In the genomic region with DNA sequence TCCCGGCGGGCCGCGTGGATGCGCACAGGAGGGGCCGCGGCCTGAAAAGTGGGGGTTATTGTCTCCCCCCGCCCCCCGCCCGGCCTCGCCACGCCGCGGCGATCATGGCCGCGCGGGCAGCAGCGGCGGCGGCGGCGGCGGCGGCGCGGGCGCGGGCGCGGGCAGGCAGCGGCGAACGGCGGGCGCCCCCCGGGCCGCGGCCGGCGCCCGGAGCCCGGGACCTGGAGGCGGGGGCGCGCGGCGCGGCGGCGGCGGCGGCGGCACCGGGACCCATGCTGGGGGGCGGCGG, we compare ENCODE assay signal across 8 cellular contexts. TPM values are rescaled to one million over a fixed set of nuclear protein-coding genes. Genes with fewer than 3 reads are reported as not detected.
DNase-seq lines count a peak whose midpoint lies in the region; ATAC-seq and TF ChIP-seq lines count a peak whose summit lies in the region.

No MANE protein-coding gene starts in this region.

- POLR2A ChIA-PET in WTC11 (lab: Charles Lee), result no interaction called here

- TF ChIP-seq CTCF in DND-41 (IDR thresholded peaks at IDR 0.05; ENCODE audit: borderline replicate concordance, extremely low read depth, low read length, poor library complexity, severe bottlenecking) (no peak), neutrophil (IDR thresholded peaks at IDR 0.05) (no peak), WTC11 (IDR thresholded peaks at IDR 0.05) (no peak)

- peaks cover 66% of the 10 kb centered on the region for H3K79me2 ChIP-seq in DND-41 (ENCODE audit: insufficient read depth, low read length)

- no peaks in the 10 kb centered on the region for H3K9me3 Mint-ChIP-seq in effector memory CD8-positive, alpha-beta T cell
- H3K9me3 Mint-ChIP-seq in WTC11, result no peaks in the 10 kb centered on the region

- peak overlapping the region; percentile 89 for H3K4me3 Mint-ChIP-seq in effector memory CD8-positive, alpha-beta T cell
- H3K4me3 Mint-ChIP-seq in WTC11, result no peak overlapping the region; the same call in 1 of the 2 replicates

- peak overlapping the region; percentile 71; the same call in 1 of the 2 replicates for H2AFZ ChIP-seq in DND-41 (ENCODE audit: low read depth, low read length)

- H3K27me3 ChIP-seq in DND-41 (ENCODE audit: insufficient read depth, low read length, poor library complexity) (no peaks in the 10 kb centered on the region), neutrophil (peaks cover 29% of the 10 kb centered on the region)

- peaks cover 25 to 28% of the 10 kb centered on the region in 2 donors for H3K4me1 Mint-ChIP-seq in effector memory CD8-positive, alpha-beta T cell (ENCODE audit: low read depth in 2 of 2)
- H3K4me1 Mint-ChIP-seq in WTC11, result peaks cover 60% of the 10 kb centered on the region

- peak overlapping the region; percentile 69 to 79 for H3K4me3 ChIP-seq in DND-41 (ENCODE audit: low read depth in 1 of 2, low read length in 2 of 2)
- peak overlapping the region; percentile 80 for H3K4me3 ChIP-seq in Jurkat, Clone E6-1 (ENCODE audit: low read length)
- H3K4me3 ChIP-seq in neutrophil (ENCODE audit: low read depth in 1 of 2, low read length in 1 of 2), result peak overlapping the region; percentile 87 to 88

- peak overlapping the region; percentile 96 for H3K27ac ChIP-seq in DND-41 (ENCODE audit: low read length)
- peak overlapping the region; percentile 88 for H3K27ac ChIP-seq in neutrophil

- peak overlapping the region; percentile 75 for H3K4me2 ChIP-seq in DND-41 (ENCODE audit: insufficient read depth, low read length)

- no peak for DNase-seq in DND-41
- no peak for DNase-seq in Jurkat, Clone E6-1 (ENCODE audit: low read depth, low spot score)
- no peak for DNase-seq in effector memory CD8-positive, alpha-beta T cell
- DNase-seq in NCI-H1436 treated with DMSO at 0.1 percent for 48 hours (lab: John Stamatoyannopoulos, UW), result no peak
- no peak for DNase-seq in activated CD8-positive, alpha-beta memory T cell treated with anti-CD3 and anti-CD28 coated beads, Interleukin-2, amount 50 U/mL, for 48 hours
- no peak for DNase-seq in WTC11 (ENCODE audit: low spot score)
- DNase-seq in NCI-H1694 (lab: John Stamatoyannopoulos, UW), result no peak

- CTCF ChIA-PET in WTC11 (lab: Charles Lee), result no interaction called here

- no peaks in the 10 kb centered on the region for H3K27me3 Mint-ChIP-seq in effector memory CD8-positive, alpha-beta T cell
- H3K27me3 Mint-ChIP-seq in WTC11 (ENCODE audit: low read depth), result no peaks in the 10 kb centered on the region

- H3K4me1 ChIP-seq in DND-41 (ENCODE audit: insufficient read depth, low read length), result peaks cover 35% of the 10 kb centered on the region
- H3K4me1 ChIP-seq in neutrophil (ENCODE audit: control insufficient read depth in 1 of 2, insufficient read depth in 1 of 2, low read depth in 1 of 2, low read length in 1 of 2), result peaks cover 35% of the 10 kb centered on the region in 2 experiments

- ATAC-seq in DND-41 (ENCODE audit: insufficient read depth, low read depth), result no peak
- no peak for ATAC-seq in effector memory CD8-positive, alpha-beta T cell (replicated peaks)
- ATAC-seq in WTC11, result no peak

- H3K36me3 ChIP-seq in DND-41 (ENCODE audit: insufficient read depth, low read length) (no peaks in the 10 kb centered on the region), neutrophil (no peaks in the 10 kb centered on the region)

- H3K27ac Mint-ChIP-seq in effector memory CD8-positive, alpha-beta T cell, result peak overlapping the region; percentile 96 to 97
- no peak overlapping the region for H3K27ac Mint-ChIP-seq in WTC11

- H3K9me3 ChIP-seq in DND-41 (ENCODE audit: insufficient read depth, low read length, severe bottlenecking) (no peaks in the 10 kb centered on the region), neutrophil (no peaks in the 10 kb centered on the region)

- peaks cover 26% of the 10 kb centered on the region; the same call in 1 of the 2 replicates for H4K20me1 ChIP-seq in DND-41 (ENCODE audit: insufficient read depth, low read length)

- peak overlapping the region; percentile 97 for H3K9ac ChIP-seq in DND-41 (ENCODE audit: low read depth, low read length)

- peaks cover 37% of the 10 kb centered on the region for H3K36me3 Mint-ChIP-seq in effector memory CD8-positive, alpha-beta T cell (ENCODE audit: insufficient read depth)
- no peaks in the 10 kb centered on the region for H3K36me3 Mint-ChIP-seq in WTC11

TF ChIP-seq in WTC11, 78 proteins besides CTCF, POLR2A, EP300 and RAD21 (continues in another document):
- TF ChIP-seq, protein P1, sequence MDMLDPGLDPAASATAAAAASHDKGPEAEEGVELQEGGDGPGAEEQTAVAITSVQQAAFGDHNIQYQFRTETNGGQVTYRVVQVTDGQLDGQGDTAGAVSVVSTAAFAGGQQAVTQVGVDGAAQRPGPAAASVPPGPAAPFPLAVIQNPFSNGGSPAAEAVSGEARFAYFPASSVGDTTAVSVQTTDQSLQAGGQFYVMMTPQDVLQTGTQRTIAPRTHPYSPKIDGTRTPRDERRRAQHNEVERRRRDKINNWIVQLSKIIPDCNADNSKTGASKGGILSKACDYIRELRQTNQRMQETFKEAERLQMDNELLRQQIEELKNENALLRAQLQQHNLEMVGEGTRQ (CRISPR knock-in tag; IDR thresholded peaks at IDR 0.05), result no peak
- TF ChIP-seq, protein P2, sequence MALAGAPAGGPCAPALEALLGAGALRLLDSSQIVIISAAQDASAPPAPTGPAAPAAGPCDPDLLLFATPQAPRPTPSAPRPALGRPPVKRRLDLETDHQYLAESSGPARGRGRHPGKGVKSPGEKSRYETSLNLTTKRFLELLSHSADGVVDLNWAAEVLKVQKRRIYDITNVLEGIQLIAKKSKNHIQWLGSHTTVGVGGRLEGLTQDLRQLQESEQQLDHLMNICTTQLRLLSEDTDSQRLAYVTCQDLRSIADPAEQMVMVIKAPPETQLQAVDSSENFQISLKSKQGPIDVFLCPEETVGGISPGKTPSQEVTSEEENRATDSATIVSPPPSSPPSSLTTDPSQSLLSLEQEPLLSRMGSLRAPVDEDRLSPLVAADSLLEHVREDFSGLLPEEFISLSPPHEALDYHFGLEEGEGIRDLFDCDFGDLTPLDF (CRISPR knock-in tag; IDR thresholded peaks at IDR 0.05), result no peak
- TF ChIP-seq ZNF263 (CRISPR knock-in tag; IDR thresholded peaks at IDR 0.05; ENCODE audit: low read depth) (no peak), SMAD3 (CRISPR knock-in tag; IDR thresholded peaks at IDR 0.05; ENCODE audit: borderline replicate concordance) (no peak), ZNF138 (CRISPR knock-in tag; conservative IDR thresholded peaks at IDR 0.05) (no peak), ZNF416 (CRISPR knock-in tag; IDR thresholded peaks at IDR 0.05) (no peak), TP53 (CRISPR knock-in tag; IDR thresholded peaks at IDR 0.05) (no peak)
- TF ChIP-seq, protein P3, sequence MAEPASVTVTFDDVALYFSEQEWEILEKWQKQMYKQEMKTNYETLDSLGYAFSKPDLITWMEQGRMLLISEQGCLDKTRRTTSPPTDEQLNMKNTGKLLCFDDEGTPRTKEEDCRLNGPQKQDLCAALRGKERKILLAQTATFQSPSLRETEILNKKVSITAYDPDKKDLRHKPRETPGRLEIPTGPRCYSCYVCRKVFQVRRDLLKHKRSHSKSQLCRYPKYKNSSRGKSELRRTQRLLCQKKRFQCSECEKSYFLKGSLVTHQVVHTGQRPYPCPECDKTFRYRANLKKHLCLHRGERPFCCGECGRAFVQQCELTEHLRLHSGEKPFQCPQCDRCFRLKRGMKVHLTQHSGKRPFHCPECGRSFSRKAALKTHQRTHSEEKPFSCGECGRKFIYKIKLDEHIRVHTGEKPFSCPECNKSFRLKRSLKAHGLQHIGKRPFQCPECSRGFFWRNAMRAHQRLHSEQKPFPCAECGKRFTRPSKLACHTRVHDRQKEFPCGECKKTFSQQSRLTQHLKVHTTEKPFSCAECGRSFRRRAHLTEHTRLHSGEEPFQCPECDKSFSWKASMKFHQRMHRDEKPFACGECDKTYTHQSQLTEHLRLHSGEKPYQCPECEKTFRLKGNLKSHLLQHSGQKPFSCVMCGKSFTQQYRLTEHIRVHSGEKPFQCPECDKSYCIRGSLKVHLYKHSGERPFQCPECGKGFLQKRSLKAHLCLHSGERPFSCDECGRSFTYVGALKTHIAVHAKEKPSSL (CRISPR knock-in tag; conservative IDR thresholded peaks at IDR 0.05), result no peak
- TF ChIP-seq, protein P4, sequence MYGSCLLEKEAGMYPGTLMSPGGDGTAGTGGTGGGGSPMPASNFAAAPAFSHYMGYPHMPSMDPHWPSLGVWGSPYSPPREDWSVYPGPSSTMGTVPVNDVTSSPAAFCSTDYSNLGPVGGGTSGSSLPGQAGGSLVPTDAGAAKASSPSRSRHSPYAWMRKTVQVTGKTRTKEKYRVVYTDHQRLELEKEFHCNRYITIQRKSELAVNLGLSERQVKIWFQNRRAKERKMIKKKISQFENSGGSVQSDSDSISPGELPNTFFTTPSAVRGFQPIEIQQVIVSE (CRISPR knock-in tag; IDR thresholded peaks at IDR 0.05; ENCODE audit: borderline replicate concordance), result no peak
- TF ChIP-seq, protein P5, sequence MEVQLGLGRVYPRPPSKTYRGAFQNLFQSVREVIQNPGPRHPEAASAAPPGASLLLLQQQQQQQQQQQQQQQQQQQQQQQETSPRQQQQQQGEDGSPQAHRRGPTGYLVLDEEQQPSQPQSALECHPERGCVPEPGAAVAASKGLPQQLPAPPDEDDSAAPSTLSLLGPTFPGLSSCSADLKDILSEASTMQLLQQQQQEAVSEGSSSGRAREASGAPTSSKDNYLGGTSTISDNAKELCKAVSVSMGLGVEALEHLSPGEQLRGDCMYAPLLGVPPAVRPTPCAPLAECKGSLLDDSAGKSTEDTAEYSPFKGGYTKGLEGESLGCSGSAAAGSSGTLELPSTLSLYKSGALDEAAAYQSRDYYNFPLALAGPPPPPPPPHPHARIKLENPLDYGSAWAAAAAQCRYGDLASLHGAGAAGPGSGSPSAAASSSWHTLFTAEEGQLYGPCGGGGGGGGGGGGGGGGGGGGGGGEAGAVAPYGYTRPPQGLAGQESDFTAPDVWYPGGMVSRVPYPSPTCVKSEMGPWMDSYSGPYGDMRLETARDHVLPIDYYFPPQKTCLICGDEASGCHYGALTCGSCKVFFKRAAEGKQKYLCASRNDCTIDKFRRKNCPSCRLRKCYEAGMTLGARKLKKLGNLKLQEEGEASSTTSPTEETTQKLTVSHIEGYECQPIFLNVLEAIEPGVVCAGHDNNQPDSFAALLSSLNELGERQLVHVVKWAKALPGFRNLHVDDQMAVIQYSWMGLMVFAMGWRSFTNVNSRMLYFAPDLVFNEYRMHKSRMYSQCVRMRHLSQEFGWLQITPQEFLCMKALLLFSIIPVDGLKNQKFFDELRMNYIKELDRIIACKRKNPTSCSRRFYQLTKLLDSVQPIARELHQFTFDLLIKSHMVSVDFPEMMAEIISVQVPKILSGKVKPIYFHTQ (CRISPR knock-in tag; IDR thresholded peaks at IDR 0.05), result no peak
- TF ChIP-seq, protein P6, sequence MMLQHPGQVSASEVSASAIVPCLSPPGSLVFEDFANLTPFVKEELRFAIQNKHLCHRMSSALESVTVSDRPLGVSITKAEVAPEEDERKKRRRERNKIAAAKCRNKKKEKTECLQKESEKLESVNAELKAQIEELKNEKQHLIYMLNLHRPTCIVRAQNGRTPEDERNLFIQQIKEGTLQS (CRISPR knock-in tag; conservative IDR thresholded peaks at IDR 0.05), result no peak

RNA-seq across cellular contexts. Expression of a gene that starts 0.3 kb away (rescaled TPM):
- polyA plus RNA-seq in Jurkat, Clone E6-1 (2012; ENCODE audit: insufficient read depth, insufficient read length), result 23.2 TPM
- total RNA-seq in WTC11 (2021), result 53.8 to 60.3 TPM (median 55.9 TPM) in 3 replicates
